In genomic region chr10:17841055-17841454, GRCh38 we compare ENCODE assay signal across 18 cellular contexts. TPM values are rescaled to one million over a fixed set of nuclear protein-coding genes. Genes with fewer than 3 reads are reported as not detected.
"Had no signal": no experiment of that assay in that cellular context is flagged by ENCODE, and none has a peak within 500 bp of the region (broad histone marks: within the 10 kb centered on the region; RNA-seq: fewer than 3 reads in every experiment).

No MANE protein-coding gene starts in this region.

- H3K4me1 Mint-ChIP-seq: activated CD4-positive, alpha-beta T cell treated with anti-CD3 and anti-CD28 coated beads, Interleukin-2, amount 10 ng/mL, durations not matched to agents 7 days and 5 days; activated naive CD4-positive, alpha-beta T cell treated with anti-CD3 and anti-CD28 coated beads, Interleukin-2, amount 10 ng/mL, durations not matched to agents 7 days and 5 days; activated T-helper 17 cell treated with anti-CD3 and anti-CD28 coated beads, Interleukin-2, amount 50 U/mL, for 72 hours; nephron had no signal

- H3K36me3 Mint-ChIP-seq: activated naive CD4-positive, alpha-beta T cell treated with anti-CD3 and anti-CD28 coated beads, Interleukin-2, amount 10 ng/mL, durations not matched to agents 7 days and 5 days had no signal

- H3K36me3 ChIP-seq: adrenal gland, gastroesophageal sphincter, left lung had no signal

- H3K4me3 Mint-ChIP-seq: activated B cell treated with CpG ODN at 0.5 μM for 24 hours; activated CD4-positive, alpha-beta T cell treated with anti-CD3 and anti-CD28 coated beads, Interleukin-2, amount 10 ng/mL, durations not matched to agents 7 days and 5 days; activated naive CD4-positive, alpha-beta T cell treated with anti-CD3 and anti-CD28 coated beads, Interleukin-2, amount 10 ng/mL, durations not matched to agents 7 days and 5 days; activated T-helper 17 cell treated with anti-CD3 and anti-CD28 coated beads, Interleukin-2, amount 50 U/mL, for 72 hours; endodermal cell; nephron had no signal

- H3K9me3 ChIP-seq: adrenal gland, body of pancreas, gastroesophageal sphincter, left lung had no signal

- DNase-seq: activated B cell treated with CpG ODN at 0.5 μM for 24 hours; activated CD4-positive, alpha-beta T cell treated with anti-CD3 and anti-CD28 coated beads, Interleukin-2, amount 10 ng/mL, durations not matched to agents 7 days and 5 days; activated CD8-positive, alpha-beta memory T cell treated with anti-CD3 and anti-CD28 coated beads for 24 hours; activated naive CD4-positive, alpha-beta T cell treated with anti-CD3 and anti-CD28 coated beads, Interleukin-2, amount 10 ng/mL, durations not matched to agents 7 days and 5 days; adrenal gland; body of pancreas; dermis blood vessel endothelial cell; endodermal cell; left lung; mesenchymal stem cell; stimulated activated naive CD4-positive, alpha-beta T cell treated with Interleukin-2 at 50 U/mL for 16 hours; T-helper 1 cell; trophoblast cell had no signal

- H3K27ac ChIP-seq: adrenal gland, body of pancreas, gastroesophageal sphincter, left lung had no signal

- H3K4me1 ChIP-seq: body of pancreas had no signal

- H3K27ac Mint-ChIP-seq: activated B cell treated with CpG ODN at 0.5 μM for 24 hours; activated CD4-positive, alpha-beta T cell treated with anti-CD3 and anti-CD28 coated beads, Interleukin-2, amount 10 ng/mL, durations not matched to agents 7 days and 5 days; activated naive CD4-positive, alpha-beta T cell treated with anti-CD3 and anti-CD28 coated beads, Interleukin-2, amount 10 ng/mL, durations not matched to agents 7 days and 5 days; activated T-helper 17 cell treated with anti-CD3 and anti-CD28 coated beads, Interleukin-2, amount 50 U/mL, for 72 hours; endodermal cell; nephron had no signal

- H3K27me3 ChIP-seq: adrenal gland, body of pancreas, gastroesophageal sphincter, left lung had no signal

- H3K9me3 Mint-ChIP-seq: activated B cell treated with CpG ODN at 0.5 μM for 24 hours; activated CD4-positive, alpha-beta T cell treated with anti-CD3 and anti-CD28 coated beads, Interleukin-2, amount 10 ng/mL, durations not matched to agents 7 days and 5 days; activated naive CD4-positive, alpha-beta T cell treated with anti-CD3 and anti-CD28 coated beads, Interleukin-2, amount 10 ng/mL, durations not matched to agents 7 days and 5 days; activated T-helper 17 cell treated with anti-CD3 and anti-CD28 coated beads, Interleukin-2, amount 50 U/mL, for 72 hours; endodermal cell; nephron had no signal

- H3K4me3 ChIP-seq: adrenal gland, body of pancreas, gastroesophageal sphincter, left lung had no signal

- ATAC-seq: activated T-helper 17 cell treated with anti-CD3 and anti-CD28 coated beads, Interleukin-2, amount 50 U/mL, for 72 hours; body of pancreas; esophagus mucosa; gastroesophageal sphincter; left lung; sciatic nerve had no signal

RNA-seq across cellular contexts. Expression of gene MRC1, which starts 31.9 kb away (rescaled TPM):
- total RNA-seq: activated CD4-positive, alpha-beta T cell treated with anti-CD3 and anti-CD28 coated beads, Interleukin-2, amount 10 ng/mL, durations not matched to agents 7 days and 5 days had no signal
